34 cellular contexts compared by ENCODE assay signal in the genomic region with DNA sequence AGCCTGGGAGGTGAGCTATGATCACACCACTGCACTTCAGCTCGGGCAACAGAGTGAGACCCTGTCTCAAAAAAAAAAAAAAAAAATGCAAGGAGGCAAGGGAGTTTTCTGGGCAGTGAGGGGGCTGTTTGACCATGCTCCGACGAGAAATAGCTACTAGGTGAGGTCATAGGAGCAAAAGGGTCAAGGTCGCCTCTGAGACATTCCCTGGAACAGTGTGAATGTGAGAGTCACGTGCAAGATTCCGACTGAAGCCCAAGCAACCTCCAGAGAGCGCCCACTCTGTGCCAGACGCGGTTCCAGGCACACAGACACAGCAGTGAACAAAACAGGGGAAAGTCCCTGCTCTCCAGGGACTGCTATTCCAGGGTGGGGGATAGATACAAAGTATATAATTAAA. TPM values are rescaled to one million over a fixed set of nuclear protein-coding genes. Genes with fewer than 3 reads are reported as not detected.
"Had no signal": no experiment of that assay in that cellular context is flagged by ENCODE, and none has a peak within 500 bp of the region (broad histone marks: within the 10 kb centered on the region; RNA-seq: fewer than 3 reads in every experiment).

No MANE protein-coding gene starts in this region.

- ATAC-seq: effector memory CD8-positive, alpha-beta T cell; esophagus mucosa; gastrocnemius medialis; heart right ventricle; left cardiac atrium; left lung; left ventricle myocardium superior; lower lobe of right lung had no signal

- H3K36me3 ChIP-seq: colonic mucosa, esophagus squamous epithelium, gastrocnemius medialis, heart right ventricle, left lung, lower lobe of right lung had no signal

- H3K4me3 ChIP-seq: colonic mucosa, esophagus squamous epithelium, gastrocnemius medialis, heart right ventricle, left lung, lower lobe of right lung had no signal

- H3K27ac Mint-ChIP-seq: dendritic cell treated with granulocyte-macrophage colony-stimulating factor and Interleukin-4, amounts not matched to agents 40 ng/mL and 50 ng/mL, for 4 days; effector memory CD8-positive, alpha-beta T cell; endodermal cell had no signal

- H3K27me3 ChIP-seq: colonic mucosa, gastrocnemius medialis, heart right ventricle had no signal

- DNase-seq: colonic mucosa; cortex of kidney; effector CD8-positive, alpha-beta T cell; effector memory CD8-positive, alpha-beta T cell; endodermal cell; erythroblast; esophagus squamous epithelium; foreskin fibroblast; foreskin melanocyte; gastrocnemius medialis; glutamatergic neuron; head of caudate nucleus; heart right ventricle; hippocampal formation; left cardiac atrium; left lung; left ventricle myocardium superior; lower lobe of right lung; mesenchymal stem cell; midbrain had no signal

- H3K27me3 Mint-ChIP-seq: dendritic cell treated with granulocyte-macrophage colony-stimulating factor and Interleukin-4, amounts not matched to agents 40 ng/mL and 50 ng/mL, for 4 days had no signal

- H3K4me1 Mint-ChIP-seq: endodermal cell had no signal

- H3K9me3 ChIP-seq: colonic mucosa, gastrocnemius medialis, lower lobe of right lung had no signal

- H3K27ac ChIP-seq: colonic mucosa, epithelial cell of prostate, esophagus squamous epithelium, gastrocnemius medialis, heart right ventricle, left lung, lower lobe of right lung had no signal

- H3K4me3 Mint-ChIP-seq: dendritic cell treated with granulocyte-macrophage colony-stimulating factor and Interleukin-4, amounts not matched to agents 40 ng/mL and 50 ng/mL, for 4 days; effector memory CD8-positive, alpha-beta T cell; endodermal cell had no signal

- H3K9me3 Mint-ChIP-seq: effector memory CD8-positive, alpha-beta T cell had no signal

- FAIRE-seq: endometrium, islet of Langerhans, keratinocyte had no signal

- H3K4me1 ChIP-seq: colonic mucosa, esophagus squamous epithelium, gastrocnemius medialis, heart right ventricle, left lung, lower lobe of right lung had no signal

RNA-seq across cellular contexts. Expression of a gene that starts 2.5 kb away (rescaled TPM):
- total RNA-seq: chondrocyte, colonic mucosa, dermis microvascular lymphatic vessel endothelial cell, endodermal cell, esophagus mucosa, esophagus squamous epithelium, gastrocnemius medialis, glomerular endothelial cell, heart right ventricle, kidney epithelial cell, left cardiac atrium, left lung, left ventricle myocardium superior, lower leg skin, lower lobe of right lung, lung microvascular endothelial cell, mononuclear cell, mucosa of gallbladder had no signal
- polyA plus RNA-seq: heart right ventricle, keratinocyte had no signal
